Comparison of ENCODE assay signal across 1 cellular context in the genomic region with DNA sequence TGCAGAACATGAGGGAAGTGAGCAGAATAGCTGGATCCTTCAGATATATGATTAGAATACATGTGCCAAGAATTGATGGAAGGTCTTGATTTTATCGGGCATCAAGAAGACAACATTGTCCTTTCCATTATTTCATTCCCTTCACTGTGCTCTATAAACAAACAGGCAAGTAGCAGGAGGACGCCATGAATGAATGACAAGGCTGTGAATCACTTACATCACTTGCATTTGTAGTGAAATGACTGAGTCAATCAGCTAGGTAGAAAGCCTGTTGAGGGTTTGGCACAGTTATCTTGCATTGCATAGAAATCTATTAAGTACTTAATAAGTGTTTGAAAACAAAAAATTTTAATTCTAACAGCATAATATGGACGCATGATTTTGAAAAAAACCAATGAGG.
TF ChIP-seq lines count a peak whose summit lies in the region.

No MANE protein-coding gene starts in this region.

TF ChIP-seq in H1, 55 proteins besides CTCF, POLR2A, EP300 and RAD21:
- TF ChIP-seq CBX5 (IDR thresholded peaks at IDR 0.05; ENCODE audit: low read depth, low read length), result no peak
- TF ChIP-seq CBX8 (IDR thresholded peaks at IDR 0.05; ENCODE audit: borderline replicate concordance, low read depth, low read length), result no peak
- no peak for TF ChIP-seq EGR1 (IDR thresholded peaks at IDR 0.05; ENCODE audit: borderline replicate concordance, low read depth, low read length)
- no peak for TF ChIP-seq CREB1 (IDR thresholded peaks at IDR 0.05)
- no peak for TF ChIP-seq BRCA1 (IDR thresholded peaks at IDR 0.05; ENCODE audit: low read depth, low read length)
- TF ChIP-seq EZH2 (IDR thresholded peaks at IDR 0.05; ENCODE audit: low read depth, low read length, severe bottlenecking), result no peak
- TF ChIP-seq BCL11A (IDR thresholded peaks at IDR 0.05; ENCODE audit: low read depth in 2 of 2, low read length in 2 of 2), result no peak
- TF ChIP-seq SIX5 (IDR thresholded peaks at IDR 0.05; ENCODE audit: low read depth, low read length), result no peak
- TF ChIP-seq CHD2 (IDR thresholded peaks at IDR 0.05; ENCODE audit: low read length), result no peak
- no peak for TF ChIP-seq KDM4A (IDR thresholded peaks at IDR 0.05; ENCODE audit: low read depth, low read length, severe bottlenecking)
- TF ChIP-seq RBBP5 (IDR thresholded peaks at IDR 0.05; ENCODE audit: borderline replicate concordance, low read depth, low read length), result no peak
- TF ChIP-seq MAFK (IDR thresholded peaks at IDR 0.05; ENCODE audit: low read depth, low read length), result no peak
- TF ChIP-seq ZNF274 (IDR thresholded peaks at IDR 0.05; ENCODE audit: borderline replicate concordance, extremely low read depth, low read length), result no peak
- TF ChIP-seq TCF12 (IDR thresholded peaks at IDR 0.05; ENCODE audit: low read depth, low read length), result no peak
TF ChIP-seq in H1: peak in this region for 0.
